20 cellular contexts compared by ENCODE assay signal in genomic region chr1:164695956-164696665, GRCh38.
A peak's percentile ranks its signal among the peaks of the same experiment; 100 is the strongest.
DNase-seq lines count a peak whose midpoint lies in the region; TF ChIP-seq lines count a peak whose summit lies in the region.
"Had no signal": no experiment of that assay in that cellular context is flagged by ENCODE, and none has a peak within 500 bp of the region (broad histone marks: within the 10 kb centered on the region; RNA-seq: fewer than 3 reads in every experiment).

No MANE protein-coding gene starts in this region.

- DNase-seq in ELR (ENCODE audit: low read depth) (peak; percentile 68), RPMI7951 (ENCODE audit: low read depth) (peak; percentile 67), fibroblast of gingiva (ENCODE audit: low read depth) (peak; percentile 12), suprapubic skin (ENCODE audit: low spot score in 2 of 2) (no peak), GM10266 (ENCODE audit: extremely low spot score) (no peak), MG63 (no peak), NCI-H146 (lab: John Stamatoyannopoulos, UW) (no peak)
- DNase-seq in stimulated activated CD4-positive, alpha-beta T cell treated with anti-CD3 and anti-CD28 coated beads, Interleukin-2, amount 100 ng/mL, for 24 hours, result no peak
- DNase-seq: activated CD4-positive, alpha-beta memory T cell treated with anti-CD3 and anti-CD28 coated beads for 36 hours; activated naive CD8-positive, alpha-beta T cell treated with anti-CD3 and anti-CD28 coated beads, Interleukin-2, amount 50 U/mL, for 24 hours; BE2C; DND-41; NCI-H1092 treated with DMSO at 0.1 percent for 48 hours; NCI-H2029 treated with DMSO at 0.1 percent for 48 hours; OCI-M1; SIG-M5; small intestine; stimulated activated CD4-positive, alpha-beta T cell treated with anti-CD3 and anti-CD28 coated beads, Interleukin-2, amount 100 ng/mL, for 48 hours; stimulated activated naive CD4-positive, alpha-beta T cell treated with Interleukin-2 at 50 U/mL for 16 hours had no signal

- WGBS in suprapubic skin, result 45% methylated on average over 5 of the region's 5 CpGs

- H3K27me3 ChIP-seq in suprapubic skin (no peaks in the 10 kb centered on the region), MG63 (no peaks in the 10 kb centered on the region; the same call in 1 of the 2 replicates)

- peak overlapping the region; percentile 29 for H3K27ac ChIP-seq in suprapubic skin

- H3K4me1 ChIP-seq in suprapubic skin, result peaks cover 36% of the 10 kb centered on the region
- H3K4me1 ChIP-seq: BE2C had no signal

- TF ChIP-seq EP300 in suprapubic skin (IDR thresholded peaks at IDR 0.05), result no peak

- H3K36me3 ChIP-seq in suprapubic skin (no peaks in the 10 kb centered on the region), MG63 (no peaks in the 10 kb centered on the region)
- H3K36me3 ChIP-seq: BE2C had no signal

- no peak overlapping the region for H3K4me3 ChIP-seq in suprapubic skin
- H3K4me3 ChIP-seq in MG63, result no peak overlapping the region
- H3K4me3 ChIP-seq: lung had no signal

- no peak for TF ChIP-seq POLR2A in suprapubic skin (IDR thresholded peaks at IDR 0.05)

- H3K9me3 ChIP-seq in suprapubic skin (no peaks in the 10 kb centered on the region), MG63 (no peaks in the 10 kb centered on the region)
- H3K9me3 ChIP-seq: BE2C had no signal

- TF ChIP-seq CTCF in suprapubic skin (IDR thresholded peaks at IDR 0.05) (no peak), GM10266 (IDR thresholded peaks at IDR 0.05; ENCODE audit: control insufficient read depth, insufficient read depth, low read depth, missing control alignments) (no peak)

Comparison
In these comparisons a context has a peak if more than half of its experiments do, and no peak if none do; other contexts are left out.
1. DNase-seq: peak in ELR (single experiment), RPMI7951 (single experiment) and fibroblast of gingiva (single experiment); none in suprapubic skin (0 of 2), GM10266 (single experiment), MG63 (single experiment), NCI-H146 (single experiment) and stimulated activated CD4-positive, alpha-beta T cell treated with anti-CD3 and anti-CD28 coated beads, Interleukin-2, amount 100 ng/mL, for 24 hours (0 of 2).